Comparison of ENCODE assay signal across 38 cellular contexts in the genomic region with DNA sequence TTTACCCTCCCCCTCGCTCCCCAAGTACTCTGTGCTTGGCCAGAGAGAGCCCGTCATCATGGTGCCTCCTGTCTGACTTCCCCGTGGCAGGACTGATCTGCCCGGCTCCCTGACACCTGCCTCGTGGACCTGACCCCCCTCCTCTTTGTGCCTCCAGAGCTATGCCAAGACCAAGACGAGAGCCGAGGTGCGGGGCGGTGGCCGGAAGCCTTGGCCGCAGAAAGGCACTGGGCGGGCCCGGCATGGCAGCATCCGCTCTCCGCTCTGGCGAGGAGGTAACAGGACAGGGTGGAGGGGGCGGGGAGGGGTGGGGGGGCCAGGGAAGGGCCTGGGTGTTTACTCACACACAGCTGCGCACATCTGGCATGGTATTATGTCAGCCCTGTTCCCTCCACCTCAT. TPM values are rescaled to one million over a fixed set of nuclear protein-coding genes. Genes with fewer than 3 reads are reported as not detected.
"Had no signal": no experiment of that assay in that cellular context is flagged by ENCODE, and none has a peak within 500 bp of the region (broad histone marks: within the 10 kb centered on the region; RNA-seq: fewer than 3 reads in every experiment).

No MANE protein-coding gene starts in this region.

- H3K4me3 Mint-ChIP-seq: activated B cell treated with CpG ODN at 0.5 μM for 24 hours; activated CD4-positive, alpha-beta memory T cell treated with anti-CD3 and anti-CD28 coated beads for 36 hours; activated naive CD4-positive, alpha-beta T cell treated with anti-CD3 and anti-CD28 coated beads, Interleukin-2, amount 10 ng/mL, durations not matched to agents 7 days and 5 days; activated naive CD8-positive, alpha-beta T cell; activated naive CD8-positive, alpha-beta T cell treated with anti-CD3 and anti-CD28 coated beads, Interleukin-2, amount 50 U/mL, for 24 hours; brain had no signal

- H3K27me3 Mint-ChIP-seq: activated B cell treated with CpG ODN at 0.5 μM for 24 hours; activated CD4-positive, alpha-beta memory T cell treated with anti-CD3 and anti-CD28 coated beads for 36 hours; activated naive CD8-positive, alpha-beta T cell; activated naive CD8-positive, alpha-beta T cell treated with anti-CD3 and anti-CD28 coated beads, Interleukin-2, amount 50 U/mL, for 24 hours had no signal

- DNase-seq: activated B cell treated with CpG ODN at 0.5 μM for 24 hours; activated CD4-positive, alpha-beta memory T cell treated with anti-CD3 and anti-CD28 coated beads for 36 hours; activated CD4-positive, alpha-beta T cell treated with anti-CD3 and anti-CD28 coated beads for 4 hours; activated CD4-positive, alpha-beta T cell treated with anti-CD3 and anti-CD28 coated beads, Interleukin-2, amount 50 U/mL, for 1 hour; activated CD4-positive, CD25-positive, alpha-beta regulatory T cell treated with anti-CD3 and anti-CD28 coated beads, Interleukin-2, amount 50 U/mL, for 72 hours; activated CD8-positive, alpha-beta memory T cell treated with anti-CD3 and anti-CD28 coated beads, Interleukin-2, amount 50 U/mL, for 4 hours; activated effector memory CD4-positive, alpha-beta T cell treated with Interleukin-2 at 50 U/mL for 16 hours; activated naive CD4-positive, alpha-beta T cell treated with anti-CD3 and anti-CD28 coated beads, Interleukin-2, amount 10 ng/mL, durations not matched to agents 7 days and 5 days; activated naive CD8-positive, alpha-beta T cell treated with anti-CD3 and anti-CD28 coated beads, Interleukin-2, amount 50 U/mL, for 24 hours; activated T-cell treated with anti-CD3 and anti-CD28 coated beads for 4 hours; activated T-cell treated with anti-CD3 and anti-CD28 coated beads, Interleukin-2, amount 50 U/mL, for 48 hours; anterior cingulate cortex; caudate nucleus; Kasumi-1; KG1; MG63; NCI-H1092; NCI-H1436 treated with DMSO at 0.1 percent for 48 hours; NCI-H1694 treated with DMSO at 0.1 percent for 48 hours; NCI-H2029 treated with DMSO at 0.1 percent for 48 hours; NCI-H2107; NCI-H2171; NCI-H510A; NCI-H526; NCI-H748 treated with DMSO at 0.1 percent for 48 hours; NK-92 treated with Interleukin-12 subunit alpha and Interleukin-12 subunit beta, amount 100 ng/mL, for 24 hours; PC-3; Peyer's patch; Right ventricle myocardium superior; RPMI8226; SW 1271; T-helper 1 cell; T-helper 2 cell; T-helper 9 cell had no signal

- H3K27ac ChIP-seq: Peyer's patch, VCaP had no signal

- FAIRE-seq: bronchial epithelial cell had no signal

- ATAC-seq: activated naive CD8-positive, alpha-beta T cell treated with anti-CD3 and anti-CD28 coated beads, Interleukin-2, amount 50 U/mL, for 24 hours; PC-3 had no signal

- H3K27me3 ChIP-seq: MG63, Peyer's patch had no signal

- H3K27ac Mint-ChIP-seq: activated B cell treated with CpG ODN at 0.5 μM for 24 hours; activated CD4-positive, alpha-beta memory T cell treated with anti-CD3 and anti-CD28 coated beads for 36 hours; activated naive CD4-positive, alpha-beta T cell treated with anti-CD3 and anti-CD28 coated beads, Interleukin-2, amount 10 ng/mL, durations not matched to agents 7 days and 5 days; activated naive CD8-positive, alpha-beta T cell treated with anti-CD3 and anti-CD28 coated beads, Interleukin-2, amount 50 U/mL, for 24 hours; brain had no signal

- H3K9me3 Mint-ChIP-seq: activated B cell treated with CpG ODN at 0.5 μM for 24 hours; activated CD4-positive, alpha-beta memory T cell treated with anti-CD3 and anti-CD28 coated beads for 36 hours; activated naive CD4-positive, alpha-beta T cell treated with anti-CD3 and anti-CD28 coated beads, Interleukin-2, amount 10 ng/mL, durations not matched to agents 7 days and 5 days; activated naive CD8-positive, alpha-beta T cell treated with anti-CD3 and anti-CD28 coated beads, Interleukin-2, amount 50 U/mL, for 24 hours had no signal

- H3K9me3 ChIP-seq: Peyer's patch had no signal

- H3K4me3 ChIP-seq: MG63, Peyer's patch had no signal

RNA-seq across cellular contexts. Expression of a gene that starts 30.2 kb away (rescaled TPM):
- total RNA-seq: PC-3, Peyer's patch had no signal
